8 cellular contexts compared by ENCODE assay signal in genomic region chr17:7045492-7046126, GRCh38. TPM values are rescaled to one million over a fixed set of nuclear protein-coding genes. Genes with fewer than 3 reads are reported as not detected.
DNase-seq lines count a peak whose midpoint lies in the region; ATAC-seq and TF ChIP-seq lines count a peak whose summit lies in the region.

No MANE protein-coding gene starts in this region.

- peak; percentile 12 to 34 for DNase-seq in AML-193 (lab: John Stamatoyannopoulos, UW)
- peak; percentile 60 for DNase-seq in GM13977 (ENCODE audit: low spot score)
- peak; percentile 70 for DNase-seq in NCI-H460 (ENCODE audit: extremely low read depth, low read depth)
- DNase-seq in activated T-cell treated with anti-CD3 and anti-CD28 coated beads, Interleukin-2, amount 50 U/mL, for 4 hours, result peak; percentile 30
- DNase-seq in fibroblast of lung (ENCODE audit: low read depth in 2 of 2), result peak; percentile 71 to 90
- peak; percentile 76 for DNase-seq in neural progenitor cell (ENCODE audit: low spot score)
- no peak for DNase-seq in NCI-H187 (lab: John Stamatoyannopoulos, UW)

- H2AFZ ChIP-seq in fibroblast of lung (ENCODE audit: low read length) (no peak overlapping the region), neural progenitor cell (replicated peaks) (no peak overlapping the region)

- peaks cover 3% of the 10 kb centered on the region for H3K4me1 ChIP-seq in fibroblast of lung (ENCODE audit: control insufficient read depth, extremely low read depth, insufficient read depth, low read length)
- peaks cover 31% of the 10 kb centered on the region for H3K4me1 ChIP-seq in neural progenitor cell

- H3K4me2 ChIP-seq in fibroblast of lung (ENCODE audit: extremely low read depth, insufficient read depth, low read length), result peak overlapping the region; percentile 0
- H3K4me2 ChIP-seq in neural progenitor cell, result peak overlapping the region; percentile 91

- no peaks in the 10 kb centered on the region for H3K36me3 Mint-ChIP-seq in activated T-cell treated with anti-CD3 and anti-CD28 coated beads, Interleukin-2, amount 50 U/mL, for 4 hours (ENCODE audit: insufficient read depth)
- H3K36me3 Mint-ChIP-seq in neural progenitor cell, result no peaks in the 10 kb centered on the region

- H3K4me3 ChIP-seq in fibroblast of lung (replicated peaks in 1 of 4; ENCODE audit: control extremely low read depth in 1 of 4, insufficient read depth in 1 of 4, low read depth in 3 of 4, low read length in 4 of 4) (no peak overlapping the region), neural progenitor cell (peak overlapping the region; percentile 50)

- H3K4me3 Mint-ChIP-seq in activated T-cell treated with anti-CD3 and anti-CD28 coated beads, Interleukin-2, amount 50 U/mL, for 4 hours, result peak overlapping the region; percentile 78
- H3K4me3 Mint-ChIP-seq in neural progenitor cell, result peak overlapping the region; percentile 82

- H3K4me1 Mint-ChIP-seq in activated T-cell treated with anti-CD3 and anti-CD28 coated beads, Interleukin-2, amount 50 U/mL, for 4 hours (ENCODE audit: low read depth), result peaks cover 40% of the 10 kb centered on the region
- H3K4me1 Mint-ChIP-seq in neural progenitor cell, result peaks cover 38% of the 10 kb centered on the region

- no peak overlapping the region for H3K9ac ChIP-seq in fibroblast of lung (ENCODE audit: insufficient read depth, low read length)
- no peak overlapping the region for H3K9ac ChIP-seq in neural progenitor cell

- H3K27me3 ChIP-seq in fibroblast of lung (ENCODE audit: control insufficient read depth, insufficient read depth, low read length) (peaks cover 18% of the 10 kb centered on the region), neural progenitor cell (peaks cover 75% of the 10 kb centered on the region)

- H3K27me3 Mint-ChIP-seq in activated T-cell treated with anti-CD3 and anti-CD28 coated beads, Interleukin-2, amount 50 U/mL, for 4 hours (ENCODE audit: low read depth), result no peaks in the 10 kb centered on the region
- peaks cover 35% of the 10 kb centered on the region for H3K27me3 Mint-ChIP-seq in neural progenitor cell (ENCODE audit: insufficient read depth, low read depth)

- H3K27ac Mint-ChIP-seq in neural progenitor cell, result no peak overlapping the region

- no peaks in the 10 kb centered on the region for H3K9me3 Mint-ChIP-seq in activated T-cell treated with anti-CD3 and anti-CD28 coated beads, Interleukin-2, amount 50 U/mL, for 4 hours
- H3K9me3 Mint-ChIP-seq in neural progenitor cell, result no peaks in the 10 kb centered on the region

- TF ChIP-seq CTCF in GM13977 (IDR thresholded peaks at IDR 0.05; ENCODE audit: extremely low read depth, insufficient read depth, missing control alignments), result peak; percentile 69
- TF ChIP-seq CTCF in fibroblast of lung (conservative IDR thresholded peaks at IDR 0.05 in 1 of 2, IDR thresholded peaks at IDR 0.05 in 1 of 2; ENCODE audit: low read depth in 1 of 2, low read length in 2 of 2), result peak; percentile 77
- peak; percentile 96 for TF ChIP-seq CTCF in neural progenitor cell (IDR thresholded peaks at IDR 0.05)

- H4K20me1 ChIP-seq in fibroblast of lung (ENCODE audit: control insufficient read depth, extremely low read depth, insufficient read depth, low read length) (no peaks in the 10 kb centered on the region), neural progenitor cell (ENCODE audit: low read depth) (peaks cover 26% of the 10 kb centered on the region)

- H3K27ac ChIP-seq in fibroblast of lung (ENCODE audit: insufficient read depth, low read length), result no peak overlapping the region
- H3K27ac ChIP-seq in neural progenitor cell, result no peak overlapping the region

- in situ Hi-C loops in GM13977 (cut with MboI; ENCODE audit: low pct_unique_long_range_greater_than_20kb, low sequenced_read_pairs, unreplicated experiment), result no loop called here

- H3K36me3 ChIP-seq in fibroblast of lung (ENCODE audit: control insufficient read depth, insufficient read depth, low read length) (no peaks in the 10 kb centered on the region), neural progenitor cell (no peaks in the 10 kb centered on the region)

- H3K79me2 ChIP-seq in fibroblast of lung (ENCODE audit: control insufficient read depth, insufficient read depth, low read length), result no peaks in the 10 kb centered on the region
- H3K79me2 ChIP-seq in neural progenitor cell (ENCODE audit: low read depth), result no peaks in the 10 kb centered on the region

- peaks cover 26% of the 10 kb centered on the region for H3F3A ChIP-seq in neural progenitor cell (ENCODE audit: low read depth)

- H3K9me3 ChIP-seq in fibroblast of lung (ENCODE audit: control insufficient read depth, insufficient read depth, low read depth, low read length) (no peaks in the 10 kb centered on the region), neural progenitor cell (ENCODE audit: low read depth) (no peaks in the 10 kb centered on the region)

- peak; percentile 19 to 30 for ATAC-seq in activated T-cell treated with anti-CD3 and anti-CD28 coated beads, Interleukin-2, amount 50 U/mL, for 4 hours
- ATAC-seq in GM18520 (IDR thresholded peaks at IDR 0.05; ENCODE audit: unreplicated experiment), result no peak

RNA-seq across cellular contexts. Expression of gene SLC16A11, which starts 1.7 kb away (rescaled TPM):
- 0.12 TPM in 1 of 2 replicates, not detected in the other for total RNA-seq in NCI-H460 (2014; rRNA removed; shearing (Covaris generic))
- not detected in 2 replicates for polyA plus RNA-seq in NCI-H460 (2014; cell fraction: nucleus; rRNA removed)
- 1 to 10 TPM in 2 of 3 donors, under 1 TPM in 1; 0.63 to 1.3 (median 1.1) TPM for total RNA-seq in activated T-cell treated with anti-CD3 and anti-CD28 coated beads, Interleukin-2, amount 50 U/mL, for 4 hours
- total RNA-seq in fibroblast of lung, result under 0.01 and 0.17 TPM in 2 replicates
- polyA plus RNA-seq in fibroblast of lung, result not detected in 2 replicates
- polyA plus RNA-seq in fibroblast of lung (2012), result 0.12 and 0.28 TPM in 2 replicates
- polyA minus RNA-seq in fibroblast of lung (ENCODE audit: low replicate concordance), result 0.70 TPM in 1 of 2 replicates, not detected in the other
- not detected in 2 replicates for total RNA-seq in neural progenitor cell (ENCODE audit: low replicate concordance)

RNA-seq across cellular contexts. Expression of gene SLC16A13, which starts 9.8 kb away (rescaled TPM):
- total RNA-seq in NCI-H460 (2014; rRNA removed; shearing (Covaris generic)), result 0.49 and 1.2 TPM in 2 replicates
- polyA plus RNA-seq in NCI-H460 (2014; cell fraction: nucleus; rRNA removed), result 0.79 and 0.81 TPM in 2 replicates
- 1 to 10 TPM; 5.7 to 7.0 (median 6.7) TPM for total RNA-seq in activated T-cell treated with anti-CD3 and anti-CD28 coated beads, Interleukin-2, amount 50 U/mL, for 4 hours
- total RNA-seq in fibroblast of lung, result 0.26 and 1.3 TPM in 2 replicates
- polyA plus RNA-seq in fibroblast of lung, result 1.4 and 1.6 TPM in 2 replicates
- polyA plus RNA-seq in fibroblast of lung (2012), result 2.0 and 2.8 TPM in 2 replicates
- 5.9 and 6.5 TPM in 2 replicates for polyA minus RNA-seq in fibroblast of lung (ENCODE audit: low replicate concordance)
- 1.4 TPM in 1 of 2 replicates, not detected in the other for total RNA-seq in neural progenitor cell (ENCODE audit: low replicate concordance)

RNA-seq across cellular contexts. Expression of gene BCL6B, which starts 22.8 kb away (rescaled TPM):
- total RNA-seq in NCI-H460 (2014; rRNA removed; shearing (Covaris generic)), result not detected in 2 replicates
- 0.03 TPM in 1 of 2 replicates, not detected in the other for polyA plus RNA-seq in NCI-H460 (2014; cell fraction: nucleus; rRNA removed)
- under 1 TPM; 0.21 to 0.41 (median 0.25) TPM for total RNA-seq in activated T-cell treated with anti-CD3 and anti-CD28 coated beads, Interleukin-2, amount 50 U/mL, for 4 hours
- total RNA-seq in fibroblast of lung, result under 0.01 and 0.50 TPM in 2 replicates
- 0.02 and 0.07 TPM in 2 replicates for polyA plus RNA-seq in fibroblast of lung
- polyA plus RNA-seq in fibroblast of lung (2012), result 0.13 TPM in 1 of 2 replicates, not detected in the other
- not detected in 2 replicates for polyA minus RNA-seq in fibroblast of lung (ENCODE audit: low replicate concordance)
- 3.8 and 5.3 TPM in 2 replicates for total RNA-seq in neural progenitor cell (ENCODE audit: low replicate concordance)

RNA-seq across cellular contexts. Expression of gene RNASEK, which starts 33.2 kb away (rescaled TPM):
- total RNA-seq in NCI-H460 (2014; rRNA removed; shearing (Covaris generic)), result 276 and 291 TPM in 2 replicates
- 223 and 384 TPM in 2 replicates for polyA plus RNA-seq in NCI-H460 (2014; cell fraction: nucleus; rRNA removed)
- 100 to 1,000 TPM; 138 to 150 (median 139) TPM for total RNA-seq in activated T-cell treated with anti-CD3 and anti-CD28 coated beads, Interleukin-2, amount 50 U/mL, for 4 hours
- total RNA-seq in fibroblast of lung (27.2 and 64.6 TPM in 2 replicates), neural progenitor cell (ENCODE audit: low replicate concordance) (104 and 137 TPM in 2 replicates)
- polyA plus RNA-seq in fibroblast of lung, result 201 and 232 TPM in 2 replicates
- 494 and 511 TPM in 2 replicates for polyA plus RNA-seq in fibroblast of lung (2012)
- polyA minus RNA-seq in fibroblast of lung (ENCODE audit: low replicate concordance), result 232 and 276 TPM in 2 replicates

RNA-seq across cellular contexts. Expression of gene CLEC10A, which starts 34.4 kb away (rescaled TPM):
- not detected in 2 replicates for total RNA-seq in NCI-H460 (2014; rRNA removed; shearing (Covaris generic))
- not detected in 2 replicates for polyA plus RNA-seq in NCI-H460 (2014; cell fraction: nucleus; rRNA removed)
- total RNA-seq in activated T-cell treated with anti-CD3 and anti-CD28 coated beads, Interleukin-2, amount 50 U/mL, for 4 hours, result not detected
- total RNA-seq in fibroblast of lung, result not detected in 2 replicates
- not detected in 2 replicates for polyA plus RNA-seq in fibroblast of lung
- not detected in 2 replicates for polyA plus RNA-seq in fibroblast of lung (2012)
- polyA minus RNA-seq in fibroblast of lung (ENCODE audit: low replicate concordance), result not detected in 2 replicates
- not detected in 2 replicates for total RNA-seq in neural progenitor cell (ENCODE audit: low replicate concordance)

Comparison
In these comparisons a context has a peak if more than half of its experiments do, and no peak if none do; other contexts are left out.
1. DNase-seq: peak in AML-193 (2 of 2), GM13977 (single experiment), NCI-H460 (single experiment), activated T-cell treated with anti-CD3 and anti-CD28 coated beads, Interleukin-2, amount 50 U/mL, for 4 hours (single experiment), fibroblast of lung (2 of 2) and neural progenitor cell (single experiment); none in NCI-H187 (0 of 2).
2. Peak in every context shown above with its lines, with median percentiles within 50 percentile points of each other: CTCF ChIP-seq.